9 cellular contexts compared by ENCODE assay signal in the genomic region with DNA sequence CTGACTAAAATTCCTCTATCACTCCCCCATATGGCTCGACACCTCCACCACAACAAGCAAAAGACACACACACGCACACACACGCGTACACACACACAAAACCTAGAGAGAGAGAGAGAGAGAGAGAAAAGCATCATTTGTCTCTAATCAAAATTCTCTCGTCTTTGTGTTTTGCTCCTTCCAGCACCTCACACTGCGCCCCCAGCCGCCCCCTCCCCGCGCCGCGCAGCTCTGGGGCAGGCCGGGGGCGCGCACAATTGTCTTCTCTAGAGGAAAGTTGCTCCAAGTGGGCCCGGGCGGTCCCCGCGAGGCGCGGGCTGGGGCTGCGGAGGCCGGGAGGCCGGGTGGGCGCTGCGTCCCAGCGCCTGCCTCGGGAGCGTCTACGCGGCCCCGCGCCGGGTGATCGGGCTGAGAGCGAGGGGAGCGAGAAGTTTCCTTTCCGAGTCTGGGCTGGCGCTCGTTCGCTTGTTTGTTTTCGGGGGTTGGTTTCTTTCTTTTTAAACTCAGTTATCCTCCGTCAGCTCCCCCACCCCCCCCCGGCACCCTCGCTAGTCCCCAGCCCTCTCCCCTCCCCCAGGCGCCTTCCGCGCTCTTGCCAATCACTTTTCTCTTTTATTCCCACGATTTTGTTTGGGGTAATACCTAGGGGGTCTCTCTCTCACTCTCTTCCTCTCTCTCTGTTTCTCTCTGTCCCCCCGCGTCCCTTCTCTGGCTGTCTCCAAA. TPM values are rescaled to one million over a fixed set of nuclear protein-coding genes. Genes with fewer than 3 reads are reported as not detected.
A peak's percentile ranks its signal among the peaks of the same experiment; 100 is the strongest.
DNase-seq lines count a peak whose midpoint lies in the region; ATAC-seq and TF ChIP-seq lines count a peak whose summit lies in the region.
"Had no signal": no experiment of that assay in that cellular context is flagged by ENCODE, and none has a peak within 500 bp of the region (broad histone marks: within the 10 kb centered on the region; RNA-seq: fewer than 3 reads in every experiment).

No MANE protein-coding gene starts in this region.

- H3K27ac Mint-ChIP-seq in chondrocyte (ENCODE audit: unreplicated experiment) = peak overlapping the region; percentile 98

- H3K4me1 ChIP-seq in SJCRH30 (peaks cover 8% of the 10 kb centered on the region), lower lobe of right lung (peaks cover 29% of the 10 kb centered on the region), subcutaneous abdominal adipose tissue (ENCODE audit: control insufficient read depth in 5 of 5, insufficient read depth in 5 of 5, low read length in 5 of 5) (peaks cover 9 to 67% (median 38%) of the 10 kb centered on the region in 5 donors)

- TF ChIP-seq CTCF in chondrocyte (IDR thresholded peaks at IDR 0.05) (no peak), lower lobe of right lung (IDR thresholded peaks at IDR 0.05) (no peak)

- ATAC-seq in lower lobe of right lung (peak; percentile 21 to 37), GM21423 (IDR thresholded peaks at IDR 0.05; ENCODE audit: unreplicated experiment) (no peak)

- H3K27me3 ChIP-seq in SJCRH30 = no peaks in the 10 kb centered on the region
- peaks cover 14% of the 10 kb centered on the region for H3K27me3 ChIP-seq in lower lobe of right lung (ENCODE audit: low read depth)
- no peaks in the 10 kb centered on the region for H3K27me3 ChIP-seq in subcutaneous abdominal adipose tissue (ENCODE audit: control insufficient read depth in 5 of 5, insufficient read depth in 4 of 5, low read length in 5 of 5)

- peak; percentile 27 for DNase-seq in NCI-H748 (lab: John Stamatoyannopoulos, UW; ENCODE audit: unreplicated experiment)
- no peak for DNase-seq in NCI-H748 treated with DMSO at 0.1 percent for 48 hours (lab: John Stamatoyannopoulos, UW)
- DNase-seq in SJCRH30 = peak; percentile 54 to 67
- no peak for DNase-seq in chondrocyte (ENCODE audit: low spot score)
- DNase-seq in lower lobe of right lung = peak; percentile 68
- no peak for DNase-seq in AG08395 (ENCODE audit: low spot score)

- peak overlapping the region; percentile 92 for H3K27ac ChIP-seq in SJCRH30
- peak overlapping the region; percentile 98 for H3K27ac ChIP-seq in lower lobe of right lung
- peak overlapping the region; percentile 98 for H3K27ac ChIP-seq in subcutaneous abdominal adipose tissue (ENCODE audit: low read depth, low read length)
- H3K27ac ChIP-seq: C4-2B had no signal

- intact Hi-C loops in lower lobe of right lung (cut with DNase I) = no loop called here

- H3K27me3 Mint-ChIP-seq in chondrocyte (ENCODE audit: low read depth) = no peaks in the 10 kb centered on the region

- no peaks in the 10 kb centered on the region for H3K9me3 Mint-ChIP-seq in chondrocyte (ENCODE audit: low read depth)

- H3K4me3 Mint-ChIP-seq in chondrocyte (ENCODE audit: unreplicated experiment) = peak overlapping the region; percentile 79

- H3K9me3 ChIP-seq in SJCRH30 (replicated peaks) = no peaks in the 10 kb centered on the region
- no peaks in the 10 kb centered on the region for H3K9me3 ChIP-seq in lower lobe of right lung
- no peaks in the 10 kb centered on the region for H3K9me3 ChIP-seq in subcutaneous abdominal adipose tissue (ENCODE audit: control insufficient read depth in 5 of 5, low read length in 5 of 5)

- peak overlapping the region; percentile 99 for H3K4me3 ChIP-seq in SJCRH30
- peak overlapping the region; percentile 70 for H3K4me3 ChIP-seq in lower lobe of right lung
- H3K4me3 ChIP-seq in subcutaneous abdominal adipose tissue (ENCODE audit: low read depth in 1 of 5, low read length in 5 of 5) = peak overlapping the region; percentile 78 to 94 (median 92)

- H3K4me1 Mint-ChIP-seq in chondrocyte (ENCODE audit: low read depth) = peaks cover 51% of the 10 kb centered on the region

- peaks cover 4% of the 10 kb centered on the region for H3K36me3 Mint-ChIP-seq in chondrocyte (ENCODE audit: low read depth)

- peak overlapping the region; percentile 51 to 97 (median 95) for H3K9ac ChIP-seq in subcutaneous abdominal adipose tissue (ENCODE audit: low read length in 5 of 5)

- H3K36me3 ChIP-seq in SJCRH30 (0 out of 2 replicates have a peak, but pooled peaks cover 12% of the 10 kb centered on the region), lower lobe of right lung (peaks cover 3% of the 10 kb centered on the region), subcutaneous abdominal adipose tissue (ENCODE audit: control insufficient read depth in 5 of 5, insufficient read depth in 5 of 5, low read length in 5 of 5) (peaks cover 0 to 4% (median 0%) of the 10 kb centered on the region in 5 donors)

RNA-seq across cellular contexts. Expression of a gene that starts 4.1 kb away (rescaled TPM):
- total RNA-seq in SJCRH30 (2014; rRNA removed; shearing (Covaris generic)) = 55.1 and 69.1 TPM in 2 replicates
- 55.5 to 104 TPM (median 95.4 TPM) in 3 replicates for total RNA-seq in chondrocyte
- 220 TPM for total RNA-seq in lower lobe of right lung

Comparison
In these comparisons a context has a peak if more than half of its experiments do, and no peak if none do; other contexts are left out.
1. DNase-seq: peak in NCI-H748 (single experiment), SJCRH30 (2 of 2) and lower lobe of right lung (single experiment); none in NCI-H748 treated with DMSO at 0.1 percent for 48 hours (single experiment), chondrocyte (single experiment) and AG08395 (single experiment).
2. Peak in every context shown above with its lines, with median percentiles within 50 percentile points of each other: H3K27ac ChIP-seq and H3K4me3 ChIP-seq.